In genomic region chr15:90320062-90320884, GRCh38 we compare ENCODE assay signal across 8 cellular contexts. TPM values are rescaled to one million over a fixed set of nuclear protein-coding genes. Genes with fewer than 3 reads are reported as not detected.
A peak's percentile ranks its signal among the peaks of the same experiment; 100 is the strongest.
DNase-seq lines count a peak whose midpoint lies in the region; ATAC-seq, FAIRE-seq and TF ChIP-seq lines count a peak whose summit lies in the region.

No MANE protein-coding gene starts in this region.

- H3K27me3 ChIP-seq in HAP-1 (ENCODE audit: low read depth): no peaks in the 10 kb centered on the region
- no peaks in the 10 kb centered on the region for H3K27me3 ChIP-seq in pancreas
- no peaks in the 10 kb centered on the region for H3K27me3 ChIP-seq in transverse colon

- H3K9me3 ChIP-seq in HAP-1 (no peaks in the 10 kb centered on the region), pancreas (no peaks in the 10 kb centered on the region), transverse colon (no peaks in the 10 kb centered on the region)

- TF ChIP-seq EP300 in transverse colon (IDR thresholded peaks at IDR 0.05; ENCODE audit: low read depth): no peak

- WGBS in pancreas, 2 donors: 15 to 16% methylated on average over 17 of the region's 17 CpGs
- 8 to 11% methylated on average over 13 to 17 of the region's 17 CpGs for WGBS in transverse colon (ENCODE audit: low coverage in 1 of 2), 2 donors

- DNase-seq in DMS53 (lab: John Stamatoyannopoulos, UW) (peak; percentile 87), HAP-1 (ENCODE audit: low spot score in 2 of 2) (peak; percentile 88 to 90), NCI-H1105 treated with DMSO at 0.1 percent for 48 hours (lab: John Stamatoyannopoulos, UW) (peak; percentile 74), SKM-1 (lab: John Stamatoyannopoulos, UW; ENCODE audit: unreplicated experiment) (peak; percentile 73), Right ventricle myocardium superior (peak; percentile 86), pancreas (peak; percentile 72 to 88 (median 79)), transverse colon (peak; percentile 79)
- peak; percentile 71 to 73 for DNase-seq in activated naive CD4-positive, alpha-beta T cell treated with anti-CD3 and anti-CD28 coated beads, Interleukin-2, amount 50 U/mL, for 72 hours (ENCODE audit: low spot score in 2 of 2)

- H3K36me3 Mint-ChIP-seq in activated naive CD4-positive, alpha-beta T cell treated with anti-CD3 and anti-CD28 coated beads, Interleukin-2, amount 50 U/mL, for 72 hours: no peaks in the 10 kb centered on the region

- intact Hi-C loops in Right ventricle myocardium superior (cut with DNase I): loop anchor here (5.0 kb wide), 1 partner anchor 162 kb away; no protein-coding TSS in a partner anchor
- intact Hi-C loops in pancreas (cut with DNase I): loop anchor here in 2 of 3 donors (5.0 to 10.0 kb wide), 2 partner anchors 162 to 165 kb away; no protein-coding TSS in a partner anchor
- intact Hi-C loops in transverse colon (cut with DNase I; ENCODE audit: low total_unique reads): no loop called here

- TF ChIP-seq POLR2A in transverse colon (IDR thresholded peaks at IDR 0.05): no peak

- H3K9me3 Mint-ChIP-seq in activated naive CD4-positive, alpha-beta T cell treated with anti-CD3 and anti-CD28 coated beads, Interleukin-2, amount 50 U/mL, for 72 hours: no peaks in the 10 kb centered on the region

- ATAC-seq in activated naive CD4-positive, alpha-beta T cell treated with anti-CD3 and anti-CD28 coated beads, Interleukin-2, amount 50 U/mL, for 72 hours: peak; percentile 100
- ATAC-seq in Right ventricle myocardium superior (ENCODE audit: poor library complexity) (peak; percentile 86), pancreas (peak; percentile 49 to 89 (median 79))

- H3K4me1 ChIP-seq in HAP-1: peaks cover 13% of the 10 kb centered on the region
- H3K4me1 ChIP-seq in pancreas: peaks cover 12 to 18% (median 18%) of the 10 kb centered on the region in 3 donors
- peaks cover 11 to 28% (median 20%) of the 10 kb centered on the region in 4 donors for H3K4me1 ChIP-seq in transverse colon

- peak; percentile 94 to 100 (median 98) for TF ChIP-seq CTCF in pancreas (IDR thresholded peaks at IDR 0.05)
- TF ChIP-seq CTCF in transverse colon (IDR thresholded peaks at IDR 0.05): peak; percentile 98 to 99 (median 99)

- FAIRE-seq in pancreas (lab: Jason Lieb, UNC): no peak

- H3K36me3 ChIP-seq in HAP-1 (replicated peaks) (no peaks in the 10 kb centered on the region), pancreas (no peaks in the 10 kb centered on the region), transverse colon (no peaks in the 10 kb centered on the region)

- H3K4me3 ChIP-seq in HAP-1 (no peak overlapping the region), pancreas (no peak overlapping the region), transverse colon (peak overlapping the region in 1 of 4 donors; percentile 37)

- H3K27ac Mint-ChIP-seq in activated naive CD4-positive, alpha-beta T cell treated with anti-CD3 and anti-CD28 coated beads, Interleukin-2, amount 50 U/mL, for 72 hours: peak overlapping the region; percentile 48 to 77

- H3K27ac ChIP-seq in pancreas (peak overlapping the region in 2 of 4 donors; percentile 37 to 39), transverse colon (peak overlapping the region; percentile 38 to 75 (median 58))

- in situ Hi-C loops in HAP-1 (cut with MboI; ENCODE audit: low sequenced_read_pairs): loop anchor here (10.0 kb wide), 1 partner anchor 565 kb away; the partner anchor contains the start of gene FES
- in situ Hi-C loops in transverse colon (cut with MboI; ENCODE audit: low pct_ligation_motif_present in 1 of 4, low pct_unique_long_range_greater_than_20kb in 1 of 4, low sequenced_read_pairs in 3 of 4): loop anchor here (10.0 to 25.0 kb wide), 3 partner anchors 155 to 567 kb away; partner anchors contain the start of gene FES (in 1 of the 4)

RNA-seq across cellular contexts. Expression of gene ZNF774, which starts 31.8 kb away (rescaled TPM):
- under 1 TPM; 0.50 to 0.99 TPM for total RNA-seq in activated naive CD4-positive, alpha-beta T cell treated with anti-CD3 and anti-CD28 coated beads, Interleukin-2, amount 50 U/mL, for 72 hours
- 2.2 TPM for total RNA-seq in Right ventricle myocardium superior
- 1 to 10 TPM; 2.2 to 7.2 (median 4.3) TPM for total RNA-seq in pancreas
- polyA plus RNA-seq in pancreas: 10 to 100 TPM in 1 of 2 donors, 1 to 10 TPM in 1; 2.3 to 11.9 TPM
- total RNA-seq in transverse colon: 10 to 100 TPM in 2 of 4 donors, 1 to 10 TPM in 1, under 1 TPM in 1; 0.75 to 22.5 (median 10.2) TPM

RNA-seq across cellular contexts. Expression of gene NGRN, which starts 54.8 kb away (rescaled TPM):
- total RNA-seq in activated naive CD4-positive, alpha-beta T cell treated with anti-CD3 and anti-CD28 coated beads, Interleukin-2, amount 50 U/mL, for 72 hours: 10 to 100 TPM; 17.8 to 36.2 TPM
- total RNA-seq in Right ventricle myocardium superior (122 TPM), pancreas (10 to 100 TPM; 19.3 to 37.7 (median 26.9) TPM), transverse colon (10 to 100 TPM; 27.7 to 58.3 (median 44.5) TPM)
- 10 to 100 TPM; 25.0 to 46.8 TPM for polyA plus RNA-seq in pancreas
